In genomic region chr1:43705982-43706597, GRCh38 we compare ENCODE assay signal across 1 cellular context.
A peak's percentile ranks its signal among the peaks of the same experiment; 100 is the strongest.
TF ChIP-seq lines count a peak whose summit lies in the region.

No MANE protein-coding gene starts in this region.

TF ChIP-seq in H1, 55 proteins besides CTCF, POLR2A, EP300 and RAD21:
- TF ChIP-seq CBX5 (IDR thresholded peaks at IDR 0.05; ENCODE audit: low read depth, low read length) (no peak), BACH1 (IDR thresholded peaks at IDR 0.05; ENCODE audit: low read length) (no peak), TAF7 (optimal IDR thresholded peaks at IDR 0.05; ENCODE audit: borderline replicate concordance, low read depth, low read length) (no peak), RFX5 (IDR thresholded peaks at IDR 0.05; ENCODE audit: borderline replicate concordance, low read depth, low read length) (no peak), GABPA (IDR thresholded peaks at IDR 0.05; ENCODE audit: borderline replicate concordance, insufficient read depth, low read length) (no peak), POU5F1 (IDR thresholded peaks at IDR 0.05; ENCODE audit: low read depth, low read length) (no peak), POLR2AphosphoS5 (IDR thresholded peaks at IDR 0.05; ENCODE audit: low read depth, low read length) (peak; percentile 56; the same call in 1 of the 2 replicates)
